8 cellular contexts compared by ENCODE assay signal in the genomic region with DNA sequence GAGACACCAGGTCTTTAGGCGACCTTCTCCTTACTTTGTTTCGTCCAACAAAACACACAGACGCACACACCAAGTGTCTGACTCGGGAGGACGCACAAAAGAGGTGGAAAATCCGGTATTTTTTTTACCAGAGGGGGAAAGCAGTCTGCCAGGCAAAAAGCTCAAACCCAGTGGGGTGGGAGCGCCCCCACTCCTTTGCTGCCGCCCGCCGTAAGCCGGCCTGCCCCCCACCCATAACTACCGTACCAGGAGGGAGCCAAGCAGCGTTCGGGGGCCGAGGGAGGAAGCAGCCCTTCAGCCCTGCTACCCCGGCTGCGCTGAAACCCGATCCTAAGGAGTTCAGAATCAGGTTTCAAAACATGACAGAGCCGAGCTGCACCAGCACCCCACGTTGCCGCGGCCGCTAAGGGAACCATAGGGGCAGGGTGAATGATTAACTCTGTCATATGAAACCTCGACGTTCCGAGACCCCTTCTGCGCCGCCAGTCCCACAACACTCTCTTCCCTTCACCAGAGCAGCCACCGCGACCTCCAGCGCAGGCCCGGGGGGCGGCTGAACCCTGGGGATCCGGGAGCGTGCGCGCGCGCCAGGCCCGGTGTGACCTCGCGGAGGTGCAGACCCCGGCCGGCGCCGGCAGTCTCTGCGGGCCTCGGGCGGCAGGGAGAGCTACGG. TPM values are rescaled to one million over a fixed set of nuclear protein-coding genes. Genes with fewer than 3 reads are reported as not detected.
A peak's percentile ranks its signal among the peaks of the same experiment; 100 is the strongest.
DNase-seq lines count a peak whose midpoint lies in the region; ATAC-seq and TF ChIP-seq lines count a peak whose summit lies in the region.

No MANE protein-coding gene starts in this region.

- H3K4me3 Mint-ChIP-seq in activated CD4-positive, alpha-beta memory T cell treated with anti-CD3 and anti-CD28 coated beads for 36 hours = peak overlapping the region; percentile 74
- peak overlapping the region; percentile 90 to 99 (median 95) for H3K4me3 Mint-ChIP-seq in nephron

- H3K27ac ChIP-seq in C4-2B (peak overlapping the region; percentile 97), esophagus (ENCODE audit: low read depth in 2 of 2, low read length in 1 of 2) (no peak overlapping the region)

- CTCF ChIA-PET in activated CD4-positive, alpha-beta memory T cell treated with anti-CD3 and anti-CD28 coated beads for 36 hours (lab: Charles Lee) = interaction anchor here (2.0 kb wide), 1 partner anchor 12 kb away, joined by 7 read pairs; no protein-coding TSS in a partner anchor

- peaks cover 64% of the 10 kb centered on the region for H3K27me3 Mint-ChIP-seq in activated CD4-positive, alpha-beta memory T cell treated with anti-CD3 and anti-CD28 coated beads for 36 hours
- peaks cover 15% of the 10 kb centered on the region for H3K27me3 Mint-ChIP-seq in nephron (ENCODE audit: low read depth)

- H3K27ac Mint-ChIP-seq in activated CD4-positive, alpha-beta memory T cell treated with anti-CD3 and anti-CD28 coated beads for 36 hours = no peak overlapping the region
- peak overlapping the region; percentile 86 to 95 (median 89) for H3K27ac Mint-ChIP-seq in nephron

- no peaks in the 10 kb centered on the region for H3K36me3 Mint-ChIP-seq in activated CD4-positive, alpha-beta memory T cell treated with anti-CD3 and anti-CD28 coated beads for 36 hours
- peaks cover 11% of the 10 kb centered on the region for H3K36me3 Mint-ChIP-seq in nephron (ENCODE audit: low read depth)

- peaks cover 11% of the 10 kb centered on the region for H3K4me1 Mint-ChIP-seq in activated CD4-positive, alpha-beta memory T cell treated with anti-CD3 and anti-CD28 coated beads for 36 hours (ENCODE audit: low read depth)
- H3K4me1 Mint-ChIP-seq in nephron = peaks cover 40% of the 10 kb centered on the region

- DNase-seq in NCI-H1694 treated with DMSO at 0.1 percent for 48 hours (lab: John Stamatoyannopoulos, UW) = peak; percentile 59
- peak; percentile 18 for DNase-seq in activated CD4-positive, alpha-beta memory T cell treated with anti-CD3 and anti-CD28 coated beads for 36 hours
- no peak for DNase-seq in effector CD8-positive, alpha-beta T cell (lab: John Stamatoyannopoulos, UW)

- peaks cover 0 to 3% of the 10 kb centered on the region in 2 donors for H3K4me1 ChIP-seq in esophagus (ENCODE audit: control insufficient read depth in 2 of 2, insufficient read depth in 2 of 2, low read length in 1 of 2)

- 1% methylated on average over 42 to 50 of the region's 50 CpGs for WGBS in esophagus, 2 donors

- no peaks in the 10 kb centered on the region for H3K9me3 ChIP-seq in esophagus (ENCODE audit: control insufficient read depth in 2 of 2, insufficient read depth in 1 of 2, low read depth in 1 of 2, low read length in 1 of 2)

- peak overlapping the region; percentile 55 to 65 for H3K4me3 ChIP-seq in esophagus (ENCODE audit: low read depth in 1 of 2, low read length in 2 of 2)

- intact Hi-C loops in activated CD4-positive, alpha-beta memory T cell treated with anti-CD3 and anti-CD28 coated beads for 36 hours (cut with micrococcal nuclease) = loop anchor here (5.0 kb wide), 2 partner anchors 70 to 260 kb away; a partner anchor contains a TSS

- POLR2A ChIA-PET in activated CD4-positive, alpha-beta memory T cell treated with anti-CD3 and anti-CD28 coated beads for 36 hours (lab: Charles Lee) = interaction anchor here (1.1 kb wide), 1 partner anchor 259 kb away, joined by 6 read pairs; a partner anchor contains a TSS

- ATAC-seq in GM21619 (IDR thresholded peaks at IDR 0.05; ENCODE audit: unreplicated experiment) (peak; percentile 46), GM21786 (IDR thresholded peaks at IDR 0.05; ENCODE audit: unreplicated experiment) (no peak)

- no peaks in the 10 kb centered on the region for H3K9me3 Mint-ChIP-seq in activated CD4-positive, alpha-beta memory T cell treated with anti-CD3 and anti-CD28 coated beads for 36 hours
- H3K9me3 Mint-ChIP-seq in nephron = no peaks in the 10 kb centered on the region

- no peaks in the 10 kb centered on the region for H3K27me3 ChIP-seq in esophagus (ENCODE audit: control insufficient read depth in 1 of 2, insufficient read depth in 2 of 2, low read length in 2 of 2)

- TF ChIP-seq CTCF in C4-2B (conservative IDR thresholded peaks at IDR 0.05) (no peak), nephron (IDR thresholded peaks at IDR 0.05; ENCODE audit: unreplicated experiment in 3 of 3) (no peak)

- no peaks in the 10 kb centered on the region for H3K36me3 ChIP-seq in esophagus (ENCODE audit: control insufficient read depth in 2 of 2, insufficient read depth in 2 of 2, low read length in 1 of 2)

RNA-seq across cellular contexts. Expression of a gene that starts 1.9 kb away (rescaled TPM):
- under 1 TPM in 1 of 2 experiments, not detected in 1; 0.17 TPM for total RNA-seq in activated CD4-positive, alpha-beta memory T cell treated with anti-CD3 and anti-CD28 coated beads for 36 hours
- under 1 TPM; 0.04 to 0.07 TPM for polyA plus RNA-seq in esophagus

RNA-seq across cellular contexts. Expression of a gene that starts 12.3 kb away (rescaled TPM):
- 10 to 100 TPM; 35.3 to 38.5 TPM for total RNA-seq in activated CD4-positive, alpha-beta memory T cell treated with anti-CD3 and anti-CD28 coated beads for 36 hours
- 10 to 100 TPM; 13.4 to 18.1 TPM for polyA plus RNA-seq in esophagus
